ENCODE assay signal across 1 cellular context in the genomic region with DNA sequence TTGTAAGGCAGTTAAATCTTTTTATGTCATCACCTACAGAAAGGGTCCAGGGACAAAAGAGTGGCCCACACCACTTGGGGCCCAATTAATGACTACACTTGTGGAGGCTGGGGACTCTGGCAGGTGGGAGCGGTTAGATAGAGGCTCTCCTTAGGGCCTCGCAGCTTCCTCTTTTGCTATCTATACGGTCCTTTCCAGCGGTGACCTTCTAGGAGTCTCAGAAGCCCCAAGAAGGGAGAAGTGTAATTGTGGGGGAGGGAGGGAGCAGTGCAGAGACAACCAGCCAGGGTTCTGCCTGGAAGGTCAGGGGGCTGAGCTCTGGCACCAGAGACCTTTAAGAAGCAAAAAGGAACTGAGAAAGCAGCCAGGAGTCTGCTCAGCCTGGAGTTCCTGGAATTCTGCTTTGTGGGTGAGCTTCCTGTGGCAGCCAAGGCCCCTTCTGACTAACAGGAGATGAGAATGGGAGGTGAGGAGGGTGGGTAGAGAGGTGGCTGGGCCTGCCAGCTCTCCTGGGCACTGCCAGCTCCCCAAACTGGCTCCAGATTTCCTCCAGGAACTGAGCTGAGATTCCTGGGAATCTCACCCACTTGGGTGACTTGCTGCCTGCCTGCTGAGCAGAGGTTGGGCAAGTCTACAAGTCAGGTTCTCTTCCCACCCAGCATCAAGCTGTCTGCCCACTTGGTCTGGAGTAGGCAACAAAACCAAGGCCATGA.
TF ChIP-seq lines count a peak whose summit lies in the region.

No MANE protein-coding gene starts in this region.

TF ChIP-seq in K562, 482 proteins besides CTCF, POLR2A, EP300 and RAD21 (continued from another document and continues in another):
- TF ChIP-seq, protein P1, sequence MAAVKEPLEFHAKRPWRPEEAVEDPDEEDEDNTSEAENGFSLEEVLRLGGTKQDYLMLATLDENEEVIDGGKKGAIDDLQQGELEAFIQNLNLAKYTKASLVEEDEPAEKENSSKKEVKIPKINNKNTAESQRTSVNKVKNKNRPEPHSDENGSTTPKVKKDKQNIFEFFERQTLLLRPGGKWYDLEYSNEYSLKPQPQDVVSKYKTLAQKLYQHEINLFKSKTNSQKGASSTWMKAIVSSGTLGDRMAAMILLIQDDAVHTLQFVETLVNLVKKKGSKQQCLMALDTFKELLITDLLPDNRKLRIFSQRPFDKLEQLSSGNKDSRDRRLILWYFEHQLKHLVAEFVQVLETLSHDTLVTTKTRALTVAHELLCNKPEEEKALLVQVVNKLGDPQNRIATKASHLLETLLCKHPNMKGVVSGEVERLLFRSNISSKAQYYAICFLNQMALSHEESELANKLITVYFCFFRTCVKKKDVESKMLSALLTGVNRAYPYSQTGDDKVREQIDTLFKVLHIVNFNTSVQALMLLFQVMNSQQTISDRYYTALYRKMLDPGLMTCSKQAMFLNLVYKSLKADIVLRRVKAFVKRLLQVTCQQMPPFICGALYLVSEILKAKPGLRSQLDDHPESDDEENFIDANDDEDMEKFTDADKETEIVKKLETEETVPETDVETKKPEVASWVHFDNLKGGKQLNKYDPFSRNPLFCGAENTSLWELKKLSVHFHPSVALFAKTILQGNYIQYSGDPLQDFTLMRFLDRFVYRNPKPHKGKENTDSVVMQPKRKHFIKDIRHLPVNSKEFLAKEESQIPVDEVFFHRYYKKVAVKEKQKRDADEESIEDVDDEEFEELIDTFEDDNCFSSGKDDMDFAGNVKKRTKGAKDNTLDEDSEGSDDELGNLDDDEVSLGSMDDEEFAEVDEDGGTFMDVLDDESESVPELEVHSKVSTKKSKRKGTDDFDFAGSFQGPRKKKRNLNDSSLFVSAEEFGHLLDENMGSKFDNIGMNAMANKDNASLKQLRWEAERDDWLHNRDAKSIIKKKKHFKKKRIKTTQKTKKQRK (IDR thresholded peaks at IDR 0.05; ENCODE audit: borderline replicate concordance, low read depth, low read length) = no peak
- TF ChIP-seq NEUROD1 (IDR thresholded peaks at IDR 0.05; ENCODE audit: borderline replicate concordance, low read depth, low read length, partially characterized antibody) = peak; percentile 92
- no peak for TF ChIP-seq ZNF77 (CRISPR knock-in tag; IDR thresholded peaks at IDR 0.05)
- TF ChIP-seq RAD51 (IDR thresholded peaks at IDR 0.05; ENCODE audit: borderline replicate concordance, low read depth) = no peak
- TF ChIP-seq ZNF57 (CRISPR knock-in tag; IDR thresholded peaks at IDR 0.05) = no peak
- TF ChIP-seq CREM (IDR thresholded peaks at IDR 0.05; ENCODE audit: low read depth) = peak; percentile 80
- TF ChIP-seq LCOR (CRISPR knock-in tag; IDR thresholded peaks at IDR 0.05) = peak; percentile 37; the same call in 1 of the 2 replicates
- peak; percentile 70 for TF ChIP-seq HMGN3 (IDR thresholded peaks at IDR 0.05; ENCODE audit: borderline replicate concordance, extremely low read depth, insufficient read length, low read depth, low read length)
- TF ChIP-seq OTX1 (CRISPR knock-in tag; IDR thresholded peaks at IDR 0.05) = no peak
- no peak for TF ChIP-seq ZNF23 (CRISPR knock-in tag; IDR thresholded peaks at IDR 0.05)
- TF ChIP-seq PHF8 (IDR thresholded peaks at IDR 0.05; ENCODE audit: borderline replicate concordance, low read length) = no peak; the same call in 1 of the 2 replicates
- TF ChIP-seq NFXL1 (CRISPR knock-in tag; IDR thresholded peaks at IDR 0.05) = no peak
- peak; percentile 11; the same call in 1 of the 2 replicates for TF ChIP-seq ZNF24 (IDR thresholded peaks at IDR 0.05)
- TF ChIP-seq HEY1 (CRISPR knock-in tag; IDR thresholded peaks at IDR 0.05; ENCODE audit: borderline replicate concordance) = no peak
- peak; percentile 88 to 89 for TF ChIP-seq KDM1A (IDR thresholded peaks at IDR 0.05)
- TF ChIP-seq, protein P2, sequence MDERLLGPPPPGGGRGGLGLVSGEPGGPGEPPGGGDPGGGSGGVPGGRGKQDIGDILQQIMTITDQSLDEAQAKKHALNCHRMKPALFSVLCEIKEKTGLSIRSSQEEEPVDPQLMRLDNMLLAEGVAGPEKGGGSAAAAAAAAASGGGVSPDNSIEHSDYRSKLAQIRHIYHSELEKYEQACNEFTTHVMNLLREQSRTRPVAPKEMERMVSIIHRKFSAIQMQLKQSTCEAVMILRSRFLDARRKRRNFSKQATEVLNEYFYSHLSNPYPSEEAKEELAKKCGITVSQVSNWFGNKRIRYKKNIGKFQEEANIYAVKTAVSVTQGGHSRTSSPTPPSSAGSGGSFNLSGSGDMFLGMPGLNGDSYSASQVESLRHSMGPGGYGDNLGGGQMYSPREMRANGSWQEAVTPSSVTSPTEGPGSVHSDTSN (CRISPR knock-in tag; IDR thresholded peaks at IDR 0.05; ENCODE audit: low read depth) = no peak
- TF ChIP-seq, protein P2 (tag; conservative IDR thresholded peaks at IDR 0.05; ENCODE audit: low read depth) = peak; percentile 83
- TF ChIP-seq CXXC5 (CRISPR knock-in tag; IDR thresholded peaks at IDR 0.05) = peak; percentile 80
- TF ChIP-seq, protein P3, sequence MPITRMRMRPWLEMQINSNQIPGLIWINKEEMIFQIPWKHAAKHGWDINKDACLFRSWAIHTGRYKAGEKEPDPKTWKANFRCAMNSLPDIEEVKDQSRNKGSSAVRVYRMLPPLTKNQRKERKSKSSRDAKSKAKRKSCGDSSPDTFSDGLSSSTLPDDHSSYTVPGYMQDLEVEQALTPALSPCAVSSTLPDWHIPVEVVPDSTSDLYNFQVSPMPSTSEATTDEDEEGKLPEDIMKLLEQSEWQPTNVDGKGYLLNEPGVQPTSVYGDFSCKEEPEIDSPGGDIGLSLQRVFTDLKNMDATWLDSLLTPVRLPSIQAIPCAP (CRISPR knock-in tag; IDR thresholded peaks at IDR 0.05; ENCODE audit: borderline replicate concordance) = no peak
- TF ChIP-seq POLR2B (IDR thresholded peaks at IDR 0.05; ENCODE audit: low read depth, partially characterized antibody) = no peak
- peak; percentile 72 for TF ChIP-seq JUND (IDR thresholded peaks at IDR 0.05; ENCODE audit: borderline replicate concordance, low read depth, low read length)
- TF ChIP-seq JUND (tag; IDR thresholded peaks at IDR 0.05; ENCODE audit: borderline replicate concordance, low read depth, low read length) = no peak; the same call in 2 of the 3 replicates
- TF ChIP-seq, protein P4, sequence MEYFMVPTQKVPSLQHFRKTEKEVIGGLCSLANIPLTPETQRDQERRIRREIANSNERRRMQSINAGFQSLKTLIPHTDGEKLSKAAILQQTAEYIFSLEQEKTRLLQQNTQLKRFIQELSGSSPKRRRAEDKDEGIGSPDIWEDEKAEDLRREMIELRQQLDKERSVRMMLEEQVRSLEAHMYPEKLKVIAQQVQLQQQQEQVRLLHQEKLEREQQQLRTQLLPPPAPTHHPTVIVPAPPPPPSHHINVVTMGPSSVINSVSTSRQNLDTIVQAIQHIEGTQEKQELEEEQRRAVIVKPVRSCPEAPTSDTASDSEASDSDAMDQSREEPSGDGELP (CRISPR knock-in tag; IDR thresholded peaks at IDR 0.05; ENCODE audit: borderline replicate concordance) = peak; percentile 79
- TF ChIP-seq, protein P5, sequence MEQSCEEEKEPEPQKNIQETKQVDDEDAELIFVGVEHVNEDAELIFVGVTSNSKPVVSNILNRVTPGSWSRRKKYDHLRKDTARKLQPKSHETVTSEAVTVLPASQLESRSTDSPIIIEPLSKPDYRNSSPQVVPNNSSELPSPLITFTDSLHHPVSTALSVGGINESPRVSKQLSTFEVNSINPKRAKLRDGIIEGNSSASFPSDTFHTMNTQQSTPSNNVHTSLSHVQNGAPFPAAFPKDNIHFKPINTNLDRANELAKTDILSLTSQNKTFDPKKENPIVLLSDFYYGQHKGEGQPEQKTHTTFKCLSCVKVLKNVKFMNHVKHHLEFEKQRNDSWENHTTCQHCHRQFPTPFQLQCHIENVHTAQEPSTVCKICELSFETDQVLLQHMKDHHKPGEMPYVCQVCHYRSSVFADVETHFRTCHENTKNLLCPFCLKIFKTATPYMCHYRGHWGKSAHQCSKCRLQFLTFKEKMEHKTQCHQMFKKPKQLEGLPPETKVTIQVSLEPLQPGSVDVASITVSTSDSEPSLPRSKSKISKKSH (CRISPR knock-in tag; IDR thresholded peaks at IDR 0.05) = no peak
- TF ChIP-seq PML (IDR thresholded peaks at IDR 0.05; ENCODE audit: low read length) = peak; percentile 90
- peak; percentile 75; the same call in 1 of the 2 replicates for TF ChIP-seq NCOA1 (IDR thresholded peaks at IDR 0.05; ENCODE audit: low read depth)
- TF ChIP-seq SRSF1 (IDR thresholded peaks at IDR 0.05; ENCODE audit: low read depth, low read length) = no peak
- no peak for TF ChIP-seq SIX5 (IDR thresholded peaks at IDR 0.05; ENCODE audit: borderline replicate concordance in 1 of 2, insufficient read depth in 1 of 2, low read depth in 1 of 2, low read length in 2 of 2)
- peak; percentile 85 for TF ChIP-seq ZBTB7A (IDR thresholded peaks at IDR 0.05; ENCODE audit: borderline replicate concordance, control insufficient read depth, low read depth, low read length)
- TF ChIP-seq ARID1B (IDR thresholded peaks at IDR 0.05) = peak; percentile 96
- no peak for TF ChIP-seq POLR3G (IDR thresholded peaks at IDR 0.05; ENCODE audit: extremely low read depth, insufficient read length, insufficient replicate concordance)
- TF ChIP-seq RBM39 (optimal IDR thresholded peaks at IDR 0.05; ENCODE audit: low read depth, low read length) = no peak
- TF ChIP-seq ZNF232 (CRISPR knock-in tag; IDR thresholded peaks at IDR 0.05) = no peak
- no peak for TF ChIP-seq RBM17 (IDR thresholded peaks at IDR 0.05; ENCODE audit: borderline replicate concordance, low read depth, low read length)
- TF ChIP-seq DPF2 (IDR thresholded peaks at IDR 0.05) = peak; percentile 95
- TF ChIP-seq RNF2 (IDR thresholded peaks at IDR 0.05) = peak; percentile 89
- TF ChIP-seq, protein P6, sequence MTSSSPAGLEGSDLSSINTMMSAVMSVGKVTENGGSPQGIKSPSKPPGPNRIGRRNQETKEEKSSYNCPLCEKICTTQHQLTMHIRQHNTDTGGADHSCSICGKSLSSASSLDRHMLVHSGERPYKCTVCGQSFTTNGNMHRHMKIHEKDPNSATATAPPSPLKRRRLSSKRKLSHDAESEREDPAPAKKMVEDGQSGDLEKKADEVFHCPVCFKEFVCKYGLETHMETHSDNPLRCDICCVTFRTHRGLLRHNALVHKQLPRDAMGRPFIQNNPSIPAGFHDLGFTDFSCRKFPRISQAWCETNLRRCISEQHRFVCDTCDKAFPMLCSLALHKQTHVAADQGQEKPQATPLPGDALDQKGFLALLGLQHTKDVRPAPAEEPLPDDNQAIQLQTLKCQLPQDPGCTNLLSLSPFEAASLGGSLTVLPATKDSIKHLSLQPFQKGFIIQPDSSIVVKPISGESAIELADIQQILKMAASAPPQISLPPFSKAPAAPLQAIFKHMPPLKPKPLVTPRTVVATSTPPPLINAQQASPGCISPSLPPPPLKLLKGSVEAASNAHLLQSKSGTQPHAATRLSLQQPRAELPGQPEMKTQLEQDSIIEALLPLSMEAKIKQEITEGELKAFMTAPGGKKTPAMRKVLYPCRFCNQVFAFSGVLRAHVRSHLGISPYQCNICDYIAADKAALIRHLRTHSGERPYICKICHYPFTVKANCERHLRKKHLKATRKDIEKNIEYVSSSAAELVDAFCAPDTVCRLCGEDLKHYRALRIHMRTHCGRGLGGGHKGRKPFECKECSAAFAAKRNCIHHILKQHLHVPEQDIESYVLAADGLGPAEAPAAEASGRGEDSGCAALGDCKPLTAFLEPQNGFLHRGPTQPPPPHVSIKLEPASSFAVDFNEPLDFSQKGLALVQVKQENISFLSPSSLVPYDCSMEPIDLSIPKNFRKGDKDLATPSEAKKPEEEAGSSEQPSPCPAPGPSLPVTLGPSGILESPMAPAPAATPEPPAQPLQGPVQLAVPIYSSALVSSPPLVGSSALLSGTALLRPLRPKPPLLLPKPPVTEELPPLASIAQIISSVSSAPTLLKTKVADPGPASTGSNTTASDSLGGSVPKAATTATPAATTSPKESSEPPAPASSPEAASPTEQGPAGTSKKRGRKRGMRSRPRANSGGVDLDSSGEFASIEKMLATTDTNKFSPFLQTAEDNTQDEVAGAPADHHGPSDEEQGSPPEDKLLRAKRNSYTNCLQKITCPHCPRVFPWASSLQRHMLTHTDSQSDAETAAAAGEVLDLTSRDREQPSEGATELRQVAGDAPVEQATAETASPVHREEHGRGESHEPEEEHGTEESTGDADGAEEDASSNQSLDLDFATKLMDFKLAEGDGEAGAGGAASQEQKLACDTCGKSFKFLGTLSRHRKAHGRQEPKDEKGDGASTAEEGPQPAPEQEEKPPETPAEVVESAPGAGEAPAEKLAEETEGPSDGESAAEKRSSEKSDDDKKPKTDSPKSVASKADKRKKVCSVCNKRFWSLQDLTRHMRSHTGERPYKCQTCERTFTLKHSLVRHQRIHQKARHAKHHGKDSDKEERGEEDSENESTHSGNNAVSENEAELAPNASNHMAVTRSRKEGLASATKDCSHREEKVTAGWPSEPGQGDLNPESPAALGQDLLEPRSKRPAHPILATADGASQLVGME (CRISPR knock-in tag; IDR thresholded peaks at IDR 0.05) = no peak
- TF ChIP-seq, protein P7, sequence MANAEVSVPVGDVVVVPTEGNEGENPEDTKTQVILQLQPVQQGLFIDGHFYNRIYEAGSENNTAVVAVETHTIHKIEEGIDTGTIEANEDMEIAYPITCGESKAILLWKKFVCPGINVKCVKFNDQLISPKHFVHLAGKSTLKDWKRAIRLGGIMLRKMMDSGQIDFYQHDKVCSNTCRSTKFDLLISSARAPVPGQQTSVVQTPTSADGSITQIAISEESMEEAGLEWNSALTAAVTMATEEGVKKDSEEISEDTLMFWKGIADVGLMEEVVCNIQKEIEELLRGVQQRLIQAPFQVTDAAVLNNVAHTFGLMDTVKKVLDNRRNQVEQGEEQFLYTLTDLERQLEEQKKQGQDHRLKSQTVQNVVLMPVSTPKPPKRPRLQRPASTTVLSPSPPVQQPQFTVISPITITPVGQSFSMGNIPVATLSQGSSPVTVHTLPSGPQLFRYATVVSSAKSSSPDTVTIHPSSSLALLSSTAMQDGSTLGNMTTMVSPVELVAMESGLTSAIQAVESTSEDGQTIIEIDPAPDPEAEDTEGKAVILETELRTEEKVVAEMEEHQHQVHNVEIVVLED (CRISPR knock-in tag; IDR thresholded peaks at IDR 0.05) = no peak
- TF ChIP-seq RBFOX2 (IDR thresholded peaks at IDR 0.05; ENCODE audit: low read depth, low read length) = peak; percentile 32; the same call in 1 of the 2 replicates
- TF ChIP-seq ZNF133 (CRISPR knock-in tag; IDR thresholded peaks at IDR 0.05) = no peak
- TF ChIP-seq ZEB2 (IDR thresholded peaks at IDR 0.05) = peak; percentile 83; the same call in 1 of the 2 replicates
- peak; percentile 82 for TF ChIP-seq ATF7 (IDR thresholded peaks at IDR 0.05)
- TF ChIP-seq ATF1 (CRISPR knock-in tag; IDR thresholded peaks at IDR 0.05) = no peak
- TF ChIP-seq ATF1 (tag; IDR thresholded peaks at IDR 0.05) = peak; percentile 52; the same call in 1 of the 2 replicates
- TF ChIP-seq KAT7 (CRISPR knock-in tag; IDR thresholded peaks at IDR 0.05; ENCODE audit: borderline replicate concordance) = peak; percentile 84; the same call in 1 of the 2 replicates
- no peak for TF ChIP-seq TCF7L2 (IDR thresholded peaks at IDR 0.05; ENCODE audit: low read depth, low read length)
- peak in 1 of 2 experiments; percentile 78; a peak in 2 of 4 replicates for TF ChIP-seq SRF (CRISPR knock-in tag; IDR thresholded peaks at IDR 0.05)
- no peak for TF ChIP-seq CREBBP (IDR thresholded peaks at IDR 0.05; ENCODE audit: low read depth, low read length)
- no peak for TF ChIP-seq ETV1 (tag; conservative IDR thresholded peaks at IDR 0.05; ENCODE audit: low read depth)
